Comparison of ENCODE assay signal across 20 cellular contexts in the genomic region with DNA sequence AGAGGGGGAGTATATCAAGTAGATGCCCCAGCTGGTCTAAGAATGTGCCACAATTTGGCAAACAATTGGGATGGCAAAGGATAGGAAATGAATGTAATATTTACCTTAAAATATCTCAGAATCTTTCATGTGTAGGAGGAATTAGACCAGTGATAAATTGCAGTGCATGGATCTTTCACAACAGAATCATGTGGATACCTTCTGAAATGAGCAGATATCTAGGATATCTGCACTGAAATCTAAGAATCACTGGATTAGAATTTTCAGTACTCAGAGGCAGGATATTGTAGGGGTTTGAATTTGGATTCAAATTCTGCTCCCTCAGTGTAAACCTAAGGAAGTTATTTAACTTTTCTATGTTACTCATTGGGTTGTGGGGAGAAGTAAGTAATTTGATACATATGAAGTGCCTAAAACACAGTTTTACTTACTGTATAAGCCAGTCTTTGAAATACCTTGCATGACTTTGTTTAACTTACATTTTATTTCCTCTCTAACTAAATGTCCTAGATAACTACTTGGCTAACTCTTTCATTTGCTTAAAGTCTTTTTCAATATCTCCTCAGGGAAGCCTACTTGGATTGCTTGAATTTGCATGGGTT.
"Had no signal": no experiment of that assay in that cellular context is flagged by ENCODE, and none has a peak within 500 bp of the region (broad histone marks: within the 10 kb centered on the region; RNA-seq: fewer than 3 reads in every experiment).

No MANE protein-coding gene starts in this region.

- ATAC-seq: effector memory CD8-positive, alpha-beta T cell; pancreas; right cardiac atrium; stimulated activated naive CD8-positive, alpha-beta T cell treated with anti-CD3 and anti-CD28 coated beads, Interleukin-15, Interleukin-2, amounts not matched to agents 100 U/mL and 50 U/mL, for 24 hours had no signal

- H3K9me3 Mint-ChIP-seq: dendritic cell treated with granulocyte-macrophage colony-stimulating factor and Interleukin-4, amounts not matched to agents 40 ng/mL and 50 ng/mL, for 4 days; nephron; type B pancreatic cell had no signal

- H3K9me3 ChIP-seq: esophagus squamous epithelium, pancreas, suprapubic skin, thyroid gland had no signal

- H3K4me3 Mint-ChIP-seq: dendritic cell treated with granulocyte-macrophage colony-stimulating factor and Interleukin-4, amounts not matched to agents 40 ng/mL and 50 ng/mL, for 4 days; effector memory CD8-positive, alpha-beta T cell; naive B cell; nephron; type B pancreatic cell had no signal

- H3K27ac ChIP-seq: epithelial cell of prostate, esophagus squamous epithelium, hepatocyte, pancreas, suprapubic skin, thyroid gland had no signal

- H3K36me3 ChIP-seq: pancreas, suprapubic skin, thyroid gland had no signal

- DNase-seq: effector memory CD8-positive, alpha-beta T cell; esophagus squamous epithelium; foreskin melanocyte; head of caudate nucleus; mesendoderm; naive B cell; occipital lobe; pancreas; right cardiac atrium; small intestine; stimulated activated CD4-positive, alpha-beta T cell treated with anti-CD3 and anti-CD28 coated beads, Interleukin-12 subunit alpha, Interleukin-12 subunit beta, amount 100 ng/mL, for 4 hours; stimulated activated naive CD8-positive, alpha-beta T cell treated with anti-CD3 and anti-CD28 coated beads, Interleukin-15, Interleukin-2, amounts not matched to agents 100 U/mL and 50 U/mL, for 24 hours; thyroid gland had no signal

- H2AFZ ChIP-seq: hepatocyte had no signal

- H3K4me1 Mint-ChIP-seq: nephron had no signal

- H3K36me3 Mint-ChIP-seq: type B pancreatic cell had no signal

- H3K4me2 ChIP-seq: hepatocyte had no signal

- H3K27me3 Mint-ChIP-seq: dendritic cell treated with granulocyte-macrophage colony-stimulating factor and Interleukin-4, amounts not matched to agents 40 ng/mL and 50 ng/mL, for 4 days; effector memory CD8-positive, alpha-beta T cell; naive B cell; progenitor cell of endocrine pancreas had no signal

- H3K4me1 ChIP-seq: pancreas had no signal

- H3K27ac Mint-ChIP-seq: dendritic cell treated with granulocyte-macrophage colony-stimulating factor and Interleukin-4, amounts not matched to agents 40 ng/mL and 50 ng/mL, for 4 days; effector memory CD8-positive, alpha-beta T cell; nephron; progenitor cell of endocrine pancreas; type B pancreatic cell had no signal

- H3K27me3 ChIP-seq: esophagus squamous epithelium, hepatocyte, pancreas, suprapubic skin, thyroid gland had no signal

- H3K4me3 ChIP-seq: esophagus squamous epithelium, hepatocyte, pancreas, suprapubic skin, thyroid gland had no signal
